Comparison of ENCODE assay signal across 1 cellular context in the genomic region with DNA sequence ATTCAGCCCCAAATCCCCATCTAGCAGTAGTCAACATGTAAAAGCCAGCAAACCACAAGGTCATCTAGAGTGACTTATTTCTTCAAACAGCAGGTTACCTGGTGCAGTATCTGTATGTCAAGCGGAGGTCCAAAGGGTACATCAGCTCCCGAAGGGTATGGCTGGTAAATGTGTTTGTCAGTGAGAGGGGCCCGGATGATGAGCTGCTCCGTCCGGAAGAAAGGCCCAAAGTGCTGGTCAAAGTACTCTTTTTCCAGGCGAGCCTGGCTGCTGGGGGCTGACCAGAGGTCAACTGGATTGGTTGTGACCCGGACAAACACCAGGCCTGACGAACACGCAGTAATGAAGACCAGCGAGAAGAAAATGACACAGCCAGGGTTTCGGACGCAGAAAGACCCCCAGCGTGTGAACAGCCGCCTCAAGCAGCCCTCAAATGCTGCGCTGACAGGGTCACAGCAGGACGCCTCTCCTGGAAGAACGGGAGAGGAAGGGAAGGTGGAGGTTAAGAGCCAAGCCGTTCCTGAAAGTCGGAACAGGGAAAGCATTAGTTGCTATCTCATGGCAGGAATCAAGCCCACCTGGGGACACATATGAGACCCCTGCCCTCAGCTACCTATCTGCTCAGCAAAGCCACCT.
TF ChIP-seq lines count a peak whose summit lies in the region.

No MANE protein-coding gene starts in this region.

TF ChIP-seq in HepG2, 621 proteins besides CTCF, POLR2A, EP300 and RAD21 (continued from another document and continues in another):
- TF ChIP-seq FOXK1 (CRISPR knock-in tag; IDR thresholded peaks at IDR 0.05; ENCODE audit: borderline replicate concordance, low read depth): 0 out of 2 replicates have a peak, but pooled peaks have one; percentile 49
- TF ChIP-seq DNMT3B (CRISPR knock-in tag; conservative IDR thresholded peaks at IDR 0.05): no peak
- no peak for TF ChIP-seq SP2 (CRISPR knock-in tag; IDR thresholded peaks at IDR 0.05)
- TF ChIP-seq REL (CRISPR knock-in tag; conservative IDR thresholded peaks at IDR 0.05): no peak
- TF ChIP-seq, protein P1, sequence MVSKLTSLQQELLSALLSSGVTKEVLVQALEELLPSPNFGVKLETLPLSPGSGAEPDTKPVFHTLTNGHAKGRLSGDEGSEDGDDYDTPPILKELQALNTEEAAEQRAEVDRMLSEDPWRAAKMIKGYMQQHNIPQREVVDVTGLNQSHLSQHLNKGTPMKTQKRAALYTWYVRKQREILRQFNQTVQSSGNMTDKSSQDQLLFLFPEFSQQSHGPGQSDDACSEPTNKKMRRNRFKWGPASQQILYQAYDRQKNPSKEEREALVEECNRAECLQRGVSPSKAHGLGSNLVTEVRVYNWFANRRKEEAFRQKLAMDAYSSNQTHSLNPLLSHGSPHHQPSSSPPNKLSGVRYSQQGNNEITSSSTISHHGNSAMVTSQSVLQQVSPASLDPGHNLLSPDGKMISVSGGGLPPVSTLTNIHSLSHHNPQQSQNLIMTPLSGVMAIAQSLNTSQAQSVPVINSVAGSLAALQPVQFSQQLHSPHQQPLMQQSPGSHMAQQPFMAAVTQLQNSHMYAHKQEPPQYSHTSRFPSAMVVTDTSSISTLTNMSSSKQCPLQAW (CRISPR knock-in tag; IDR thresholded peaks at IDR 0.05): peak; percentile 95
- TF ChIP-seq, protein P2, sequence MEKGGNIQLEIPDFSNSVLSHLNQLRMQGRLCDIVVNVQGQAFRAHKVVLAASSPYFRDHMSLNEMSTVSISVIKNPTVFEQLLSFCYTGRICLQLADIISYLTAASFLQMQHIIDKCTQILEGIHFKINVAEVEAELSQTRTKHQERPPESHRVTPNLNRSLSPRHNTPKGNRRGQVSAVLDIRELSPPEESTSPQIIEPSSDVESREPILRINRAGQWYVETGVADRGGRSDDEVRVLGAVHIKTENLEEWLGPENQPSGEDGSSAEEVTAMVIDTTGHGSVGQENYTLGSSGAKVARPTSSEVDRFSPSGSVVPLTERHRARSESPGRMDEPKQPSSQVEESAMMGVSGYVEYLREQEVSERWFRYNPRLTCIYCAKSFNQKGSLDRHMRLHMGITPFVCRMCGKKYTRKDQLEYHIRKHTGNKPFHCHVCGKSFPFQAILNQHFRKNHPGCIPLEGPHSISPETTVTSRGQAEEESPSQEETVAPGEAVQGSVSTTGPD (CRISPR knock-in tag; IDR thresholded peaks at IDR 0.05): peak; percentile 88
- no peak for TF ChIP-seq ZNF253 (CRISPR knock-in tag; IDR thresholded peaks at IDR 0.05; ENCODE audit: borderline replicate concordance)
- no peak for TF ChIP-seq HNRNPL (IDR thresholded peaks at IDR 0.05; ENCODE audit: low read depth, low read length)
- TF ChIP-seq RFXANK (CRISPR knock-in tag; IDR thresholded peaks at IDR 0.05): no peak
- no peak for TF ChIP-seq ZNF850 (CRISPR knock-in tag; conservative IDR thresholded peaks at IDR 0.05)
- peak; percentile 33; the same call in 1 of the 2 replicates for TF ChIP-seq SMC3 (IDR thresholded peaks at IDR 0.05; ENCODE audit: low read length)
- no peak for TF ChIP-seq MED8 (CRISPR knock-in tag; IDR thresholded peaks at IDR 0.05; ENCODE audit: insufficient replicate concordance)
- TF ChIP-seq, protein P3, sequence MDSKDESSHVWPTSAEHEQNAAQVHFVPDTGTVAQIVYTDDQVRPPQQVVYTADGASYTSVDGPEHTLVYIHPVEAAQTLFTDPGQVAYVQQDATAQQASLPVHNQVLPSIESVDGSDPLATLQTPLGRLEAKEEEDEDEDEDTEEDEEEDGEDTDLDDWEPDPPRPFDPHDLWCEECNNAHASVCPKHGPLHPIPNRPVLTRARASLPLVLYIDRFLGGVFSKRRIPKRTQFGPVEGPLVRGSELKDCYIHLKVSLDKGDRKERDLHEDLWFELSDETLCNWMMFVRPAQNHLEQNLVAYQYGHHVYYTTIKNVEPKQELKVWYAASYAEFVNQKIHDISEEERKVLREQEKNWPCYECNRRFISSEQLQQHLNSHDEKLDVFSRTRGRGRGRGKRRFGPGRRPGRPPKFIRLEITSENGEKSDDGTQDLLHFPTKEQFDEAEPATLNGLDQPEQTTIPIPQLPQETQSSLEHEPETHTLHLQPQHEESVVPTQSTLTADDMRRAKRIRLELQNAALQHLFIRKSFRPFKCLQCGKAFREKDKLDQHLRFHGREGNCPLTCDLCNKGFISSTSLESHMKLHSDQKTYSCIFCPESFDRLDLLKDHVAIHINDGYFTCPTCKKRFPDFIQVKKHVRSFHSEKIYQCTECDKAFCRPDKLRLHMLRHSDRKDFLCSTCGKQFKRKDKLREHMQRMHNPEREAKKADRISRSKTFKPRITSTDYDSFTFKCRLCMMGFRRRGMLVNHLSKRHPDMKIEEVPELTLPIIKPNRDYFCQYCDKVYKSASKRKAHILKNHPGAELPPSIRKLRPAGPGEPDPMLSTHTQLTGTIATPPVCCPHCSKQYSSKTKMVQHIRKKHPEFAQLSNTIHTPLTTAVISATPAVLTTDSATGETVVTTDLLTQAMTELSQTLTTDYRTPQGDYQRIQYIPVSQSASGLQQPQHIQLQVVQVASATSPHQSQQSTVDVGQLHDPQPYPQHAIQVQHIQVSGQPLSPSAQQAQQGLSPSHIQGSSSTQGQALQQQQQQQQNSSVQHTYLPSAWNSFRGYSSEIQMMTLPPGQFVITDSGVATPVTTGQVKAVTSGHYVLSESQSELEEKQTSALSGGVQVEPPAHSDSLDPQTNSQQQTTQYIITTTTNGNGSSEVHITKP (CRISPR knock-in tag; IDR thresholded peaks at IDR 0.05; ENCODE audit: low read depth): no peak; the same call in 1 of the 2 replicates
- TF ChIP-seq, protein P4, sequence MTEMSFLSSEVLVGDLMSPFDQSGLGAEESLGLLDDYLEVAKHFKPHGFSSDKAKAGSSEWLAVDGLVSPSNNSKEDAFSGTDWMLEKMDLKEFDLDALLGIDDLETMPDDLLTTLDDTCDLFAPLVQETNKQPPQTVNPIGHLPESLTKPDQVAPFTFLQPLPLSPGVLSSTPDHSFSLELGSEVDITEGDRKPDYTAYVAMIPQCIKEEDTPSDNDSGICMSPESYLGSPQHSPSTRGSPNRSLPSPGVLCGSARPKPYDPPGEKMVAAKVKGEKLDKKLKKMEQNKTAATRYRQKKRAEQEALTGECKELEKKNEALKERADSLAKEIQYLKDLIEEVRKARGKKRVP (CRISPR knock-in tag; IDR thresholded peaks at IDR 0.05): 0 out of 4 replicates have a peak, but pooled peaks of 1 of the 2 experiments have one; percentile 49
- no peak for TF ChIP-seq ZNF546 (CRISPR knock-in tag; conservative IDR thresholded peaks at IDR 0.05)
- TF ChIP-seq, protein P5, sequence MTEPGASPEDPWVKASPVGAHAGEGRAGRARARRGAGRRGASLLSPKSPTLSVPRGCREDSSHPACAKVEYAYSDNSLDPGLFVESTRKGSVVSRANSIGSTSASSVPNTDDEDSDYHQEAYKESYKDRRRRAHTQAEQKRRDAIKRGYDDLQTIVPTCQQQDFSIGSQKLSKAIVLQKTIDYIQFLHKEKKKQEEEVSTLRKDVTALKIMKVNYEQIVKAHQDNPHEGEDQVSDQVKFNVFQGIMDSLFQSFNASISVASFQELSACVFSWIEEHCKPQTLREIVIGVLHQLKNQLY (CRISPR knock-in tag; IDR thresholded peaks at IDR 0.05): 0 out of 2 replicates have a peak, but pooled peaks have one; percentile 47
- TF ChIP-seq ZBTB21 (CRISPR knock-in tag; IDR thresholded peaks at IDR 0.05): no peak
- TF ChIP-seq, protein P6, sequence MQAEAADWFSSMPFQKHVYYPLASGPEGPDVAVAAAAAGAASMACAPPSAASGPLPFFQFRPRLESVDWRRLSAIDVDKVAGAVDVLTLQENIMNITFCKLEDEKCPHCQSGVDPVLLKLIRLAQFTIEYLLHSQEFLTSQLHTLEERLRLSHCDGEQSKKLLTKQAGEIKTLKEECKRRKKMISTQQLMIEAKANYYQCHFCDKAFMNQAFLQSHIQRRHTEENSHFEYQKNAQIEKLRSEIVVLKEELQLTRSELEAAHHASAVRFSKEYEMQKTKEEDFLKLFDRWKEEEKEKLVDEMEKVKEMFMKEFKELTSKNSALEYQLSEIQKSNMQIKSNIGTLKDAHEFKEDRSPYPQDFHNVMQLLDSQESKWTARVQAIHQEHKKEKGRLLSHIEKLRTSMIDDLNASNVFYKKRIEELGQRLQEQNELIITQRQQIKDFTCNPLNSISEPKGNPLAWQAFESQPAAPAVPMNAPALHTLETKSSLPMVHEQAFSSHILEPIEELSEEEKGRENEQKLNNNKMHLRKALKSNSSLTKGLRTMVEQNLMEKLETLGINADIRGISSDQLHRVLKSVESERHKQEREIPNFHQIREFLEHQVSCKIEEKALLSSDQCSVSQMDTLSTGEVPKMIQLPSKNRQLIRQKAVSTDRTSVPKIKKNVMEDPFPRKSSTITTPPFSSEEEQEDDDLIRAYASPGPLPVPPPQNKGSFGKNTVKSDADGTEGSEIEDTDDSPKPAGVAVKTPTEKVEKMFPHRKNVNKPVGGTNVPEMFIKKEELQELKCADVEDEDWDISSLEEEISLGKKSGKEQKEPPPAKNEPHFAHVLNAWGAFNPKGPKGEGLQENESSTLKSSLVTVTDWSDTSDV (CRISPR knock-in tag; IDR thresholded peaks at IDR 0.05): no peak
- TF ChIP-seq, protein P7, sequence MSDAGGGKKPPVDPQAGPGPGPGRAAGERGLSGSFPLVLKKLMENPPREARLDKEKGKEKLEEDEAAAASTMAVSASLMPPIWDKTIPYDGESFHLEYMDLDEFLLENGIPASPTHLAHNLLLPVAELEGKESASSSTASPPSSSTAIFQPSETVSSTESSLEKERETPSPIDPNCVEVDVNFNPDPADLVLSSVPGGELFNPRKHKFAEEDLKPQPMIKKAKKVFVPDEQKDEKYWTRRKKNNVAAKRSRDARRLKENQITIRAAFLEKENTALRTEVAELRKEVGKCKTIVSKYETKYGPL (CRISPR knock-in tag; IDR thresholded peaks at IDR 0.05): no peak
- 0 out of 2 replicates have a peak, but pooled peaks have one; percentile 35 for TF ChIP-seq U2AF2 (IDR thresholded peaks at IDR 0.05; ENCODE audit: low read depth, low read length)
- TF ChIP-seq PAX8 (CRISPR knock-in tag; IDR thresholded peaks at IDR 0.05; ENCODE audit: borderline replicate concordance): no peak
- TF ChIP-seq, protein P8, sequence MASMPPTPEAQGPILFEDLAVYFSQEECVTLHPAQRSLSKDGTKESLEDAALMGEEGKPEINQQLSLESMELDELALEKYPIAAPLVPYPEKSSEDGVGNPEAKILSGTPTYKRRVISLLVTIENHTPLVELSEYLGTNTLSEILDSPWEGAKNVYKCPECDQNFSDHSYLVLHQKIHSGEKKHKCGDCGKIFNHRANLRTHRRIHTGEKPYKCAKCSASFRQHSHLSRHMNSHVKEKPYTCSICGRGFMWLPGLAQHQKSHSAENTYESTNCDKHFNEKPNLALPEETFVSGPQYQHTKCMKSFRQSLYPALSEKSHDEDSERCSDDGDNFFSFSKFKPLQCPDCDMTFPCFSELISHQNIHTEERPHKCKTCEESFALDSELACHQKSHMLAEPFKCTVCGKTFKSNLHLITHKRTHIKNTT (CRISPR knock-in tag; IDR thresholded peaks at IDR 0.05): no peak
- TF ChIP-seq SOX5 (CRISPR knock-in tag; IDR thresholded peaks at IDR 0.05; ENCODE audit: borderline replicate concordance): peak; percentile 81
- TF ChIP-seq, protein P9, sequence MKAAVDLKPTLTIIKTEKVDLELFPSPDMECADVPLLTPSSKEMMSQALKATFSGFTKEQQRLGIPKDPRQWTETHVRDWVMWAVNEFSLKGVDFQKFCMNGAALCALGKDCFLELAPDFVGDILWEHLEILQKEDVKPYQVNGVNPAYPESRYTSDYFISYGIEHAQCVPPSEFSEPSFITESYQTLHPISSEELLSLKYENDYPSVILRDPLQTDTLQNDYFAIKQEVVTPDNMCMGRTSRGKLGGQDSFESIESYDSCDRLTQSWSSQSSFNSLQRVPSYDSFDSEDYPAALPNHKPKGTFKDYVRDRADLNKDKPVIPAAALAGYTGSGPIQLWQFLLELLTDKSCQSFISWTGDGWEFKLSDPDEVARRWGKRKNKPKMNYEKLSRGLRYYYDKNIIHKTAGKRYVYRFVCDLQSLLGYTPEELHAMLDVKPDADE (CRISPR knock-in tag; IDR thresholded peaks at IDR 0.05): no peak
- TF ChIP-seq ZFP41 (CRISPR knock-in tag; IDR thresholded peaks at IDR 0.05; ENCODE audit: borderline replicate concordance): no peak
- 0 out of 2 replicates have a peak, but pooled peaks have one; percentile 48 for TF ChIP-seq ZNF205 (CRISPR knock-in tag; IDR thresholded peaks at IDR 0.05)
- peak; percentile 93 for TF ChIP-seq RXRA (CRISPR knock-in tag; IDR thresholded peaks at IDR 0.05)
- no peak for TF ChIP-seq GPN1 (CRISPR knock-in tag; IDR thresholded peaks at IDR 0.05; ENCODE audit: borderline replicate concordance)
- no peak for TF ChIP-seq FOXP1 (IDR thresholded peaks at IDR 0.05)
- peak; percentile 75 for TF ChIP-seq FOXP1 (CRISPR knock-in tag; IDR thresholded peaks at IDR 0.05)
- TF ChIP-seq SYNCRIP (IDR thresholded peaks at IDR 0.05; ENCODE audit: insufficient read depth, low read depth, low read length): no peak
- TF ChIP-seq, protein P10, sequence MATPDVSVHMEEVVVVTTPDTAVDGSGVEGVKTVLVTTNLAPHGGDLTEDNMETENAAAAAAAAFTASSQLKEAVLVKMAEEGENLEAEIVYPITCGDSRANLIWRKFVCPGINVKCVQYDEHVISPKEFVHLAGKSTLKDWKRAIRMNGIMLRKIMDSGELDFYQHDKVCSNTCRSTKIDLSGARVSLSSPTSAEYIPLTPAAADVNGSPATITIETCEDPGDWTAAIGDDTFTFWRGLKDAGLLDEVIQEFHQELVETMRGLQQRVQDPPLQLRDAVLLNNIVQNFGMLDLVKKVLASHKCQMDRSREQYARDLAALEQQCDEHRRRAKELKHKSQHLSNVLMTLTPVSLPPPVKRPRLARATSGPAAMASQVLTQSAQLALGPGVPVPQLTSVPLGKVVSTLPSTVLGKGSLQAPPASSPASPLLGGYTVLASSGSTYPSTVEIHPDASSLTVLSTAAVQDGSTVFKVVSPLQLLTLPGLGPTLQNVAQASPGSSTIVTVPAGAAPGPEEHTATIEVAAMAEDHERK (CRISPR knock-in tag; IDR thresholded peaks at IDR 0.05; ENCODE audit: low read depth): no peak
- TF ChIP-seq ZNF136 (CRISPR knock-in tag; IDR thresholded peaks at IDR 0.05; ENCODE audit: low read depth): peak; percentile 89; the same call in 1 of the 2 replicates
- TF ChIP-seq, protein P11, sequence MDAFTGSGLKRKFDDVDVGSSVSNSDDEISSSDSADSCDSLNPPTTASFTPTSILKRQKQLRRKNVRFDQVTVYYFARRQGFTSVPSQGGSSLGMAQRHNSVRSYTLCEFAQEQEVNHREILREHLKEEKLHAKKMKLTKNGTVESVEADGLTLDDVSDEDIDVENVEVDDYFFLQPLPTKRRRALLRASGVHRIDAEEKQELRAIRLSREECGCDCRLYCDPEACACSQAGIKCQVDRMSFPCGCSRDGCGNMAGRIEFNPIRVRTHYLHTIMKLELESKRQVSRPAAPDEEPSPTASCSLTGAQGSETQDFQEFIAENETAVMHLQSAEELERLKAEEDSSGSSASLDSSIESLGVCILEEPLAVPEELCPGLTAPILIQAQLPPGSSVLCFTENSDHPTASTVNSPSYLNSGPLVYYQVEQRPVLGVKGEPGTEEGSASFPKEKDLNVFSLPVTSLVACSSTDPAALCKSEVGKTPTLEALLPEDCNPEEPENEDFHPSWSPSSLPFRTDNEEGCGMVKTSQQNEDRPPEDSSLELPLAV (CRISPR knock-in tag; conservative IDR thresholded peaks at IDR 0.05; ENCODE audit: low read depth): no peak
- TF ChIP-seq ZNF543 (CRISPR knock-in tag; IDR thresholded peaks at IDR 0.05): no peak
